ENCODE assay signal across 21 cellular contexts in genomic region chr11:108345767-108346166, GRCh38.
"Had no signal": no experiment of that assay in that cellular context is flagged by ENCODE, and none has a peak within 500 bp of the region (broad histone marks: within the 10 kb centered on the region; RNA-seq: fewer than 3 reads in every experiment).

No MANE protein-coding gene starts in this region.

- H3K27ac Mint-ChIP-seq: activated B cell treated with CpG ODN at 0.5 μM for 24 hours; activated CD4-positive, alpha-beta memory T cell treated with anti-CD3 and anti-CD28 coated beads, Interleukin-2, amount 10 ng/mL, durations not matched to agents 7 days and 5 days; brain; T-helper 17 cell had no signal

- DNase-seq: activated B cell treated with CpG ODN at 0.5 μM for 24 hours; activated CD4-positive, alpha-beta memory T cell treated with anti-CD3 and anti-CD28 coated beads, Interleukin-2, amount 10 ng/mL, durations not matched to agents 7 days and 5 days; activated CD4-positive, alpha-beta T cell treated with anti-CD3 and anti-CD28 coated beads for 1 hour; activated CD4-positive, alpha-beta T cell treated with anti-CD3 and anti-CD28 coated beads, Interleukin-2, amount 50 U/mL, for 1 hour; activated CD8-positive, alpha-beta memory T cell treated with anti-CD3 and anti-CD28 coated beads, Interleukin-2, amount 50 U/mL, for 48 hours; activated naive CD8-positive, alpha-beta T cell treated with anti-CD3 and anti-CD28 coated beads, Interleukin-2, amount 50 U/mL, for 24 hours; activated T-cell treated with anti-CD3 and anti-CD28 coated beads, Interleukin-2, amount 50 U/mL, for 1 hour; amniotic stem cell; cortex of kidney; NCI-H1092; NCI-H1417; NCI-H1930; NCI-H2107; NCI-H345; SHP77 treated with DMSO at 0.1 percent for 48 hours; T-helper 17 cell; T-helper 9 cell had no signal

- FAIRE-seq: RCC 7860 had no signal

- H3K9me3 Mint-ChIP-seq: activated B cell treated with CpG ODN at 0.5 μM for 24 hours; activated CD4-positive, alpha-beta memory T cell treated with anti-CD3 and anti-CD28 coated beads, Interleukin-2, amount 10 ng/mL, durations not matched to agents 7 days and 5 days; activated naive CD4-positive, alpha-beta T cell treated with anti-CD3 and anti-CD28 coated beads, Interleukin-2, amount 50 U/mL, for 72 hours; activated naive CD8-positive, alpha-beta T cell treated with anti-CD3 and anti-CD28 coated beads, Interleukin-2, amount 50 U/mL, for 24 hours; brain; central memory CD8-positive, alpha-beta T cell had no signal

- ATAC-seq: activated naive CD4-positive, alpha-beta T cell treated with anti-CD3 and anti-CD28 coated beads, Interleukin-2, amount 50 U/mL, for 72 hours; activated naive CD8-positive, alpha-beta T cell treated with anti-CD3 and anti-CD28 coated beads, Interleukin-2, amount 50 U/mL, for 24 hours; T-helper 17 cell had no signal

- H3K4me1 Mint-ChIP-seq: activated B cell treated with CpG ODN at 0.5 μM for 24 hours, brain had no signal

- H3K4me3 Mint-ChIP-seq: activated B cell treated with CpG ODN at 0.5 μM for 24 hours; activated CD4-positive, alpha-beta memory T cell treated with anti-CD3 and anti-CD28 coated beads, Interleukin-2, amount 10 ng/mL, durations not matched to agents 7 days and 5 days; activated naive CD8-positive, alpha-beta T cell treated with anti-CD3 and anti-CD28 coated beads, Interleukin-2, amount 50 U/mL, for 24 hours; brain; central memory CD8-positive, alpha-beta T cell; T-helper 17 cell had no signal

- H3K27me3 Mint-ChIP-seq: activated B cell treated with CpG ODN at 0.5 μM for 24 hours; activated CD4-positive, alpha-beta memory T cell treated with anti-CD3 and anti-CD28 coated beads, Interleukin-2, amount 10 ng/mL, durations not matched to agents 7 days and 5 days; activated naive CD8-positive, alpha-beta T cell treated with anti-CD3 and anti-CD28 coated beads, Interleukin-2, amount 50 U/mL, for 24 hours; brain; central memory CD8-positive, alpha-beta T cell; T-helper 17 cell had no signal
